Comparison of ENCODE assay signal across 1 cellular context in the genomic region with DNA sequence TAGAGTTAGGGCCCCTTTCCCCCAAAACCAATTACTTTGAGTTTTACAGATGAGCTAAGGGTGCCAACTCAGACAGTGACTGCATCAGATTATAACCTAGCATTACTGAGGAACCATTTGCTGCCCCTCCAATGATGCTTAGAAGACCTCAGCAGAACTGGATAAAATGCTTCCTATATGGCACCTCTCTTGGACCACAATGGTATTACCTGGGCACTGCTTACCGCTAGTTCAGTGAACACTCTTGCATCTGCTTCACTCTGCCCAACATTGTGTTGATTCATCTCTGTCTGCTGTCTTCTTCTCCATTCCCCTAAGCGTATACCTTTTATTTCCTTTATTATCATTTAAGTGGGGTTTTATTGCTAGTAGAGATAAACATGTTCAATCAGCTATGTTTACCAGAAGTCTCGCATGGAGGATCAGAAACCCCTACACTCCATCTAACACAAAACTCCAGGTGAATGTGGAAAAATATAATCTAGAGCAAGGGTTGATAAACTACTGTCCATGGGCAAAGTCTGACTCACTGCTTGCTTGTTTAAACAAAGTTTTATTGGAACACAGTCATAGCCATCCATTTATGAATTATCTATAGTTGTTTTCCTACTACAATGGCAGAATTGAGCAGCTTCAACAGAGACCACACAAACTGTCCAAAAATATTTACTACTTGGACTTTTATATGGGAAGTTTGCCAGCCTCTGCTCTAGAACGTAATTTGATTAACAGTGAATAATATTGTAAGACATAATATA.
TF ChIP-seq lines count a peak whose summit lies in the region.

No MANE protein-coding gene starts in this region.

TF ChIP-seq in K562, 482 proteins besides CTCF, POLR2A, EP300 and RAD21 (continued from another document):
- TF ChIP-seq, protein P1, sequence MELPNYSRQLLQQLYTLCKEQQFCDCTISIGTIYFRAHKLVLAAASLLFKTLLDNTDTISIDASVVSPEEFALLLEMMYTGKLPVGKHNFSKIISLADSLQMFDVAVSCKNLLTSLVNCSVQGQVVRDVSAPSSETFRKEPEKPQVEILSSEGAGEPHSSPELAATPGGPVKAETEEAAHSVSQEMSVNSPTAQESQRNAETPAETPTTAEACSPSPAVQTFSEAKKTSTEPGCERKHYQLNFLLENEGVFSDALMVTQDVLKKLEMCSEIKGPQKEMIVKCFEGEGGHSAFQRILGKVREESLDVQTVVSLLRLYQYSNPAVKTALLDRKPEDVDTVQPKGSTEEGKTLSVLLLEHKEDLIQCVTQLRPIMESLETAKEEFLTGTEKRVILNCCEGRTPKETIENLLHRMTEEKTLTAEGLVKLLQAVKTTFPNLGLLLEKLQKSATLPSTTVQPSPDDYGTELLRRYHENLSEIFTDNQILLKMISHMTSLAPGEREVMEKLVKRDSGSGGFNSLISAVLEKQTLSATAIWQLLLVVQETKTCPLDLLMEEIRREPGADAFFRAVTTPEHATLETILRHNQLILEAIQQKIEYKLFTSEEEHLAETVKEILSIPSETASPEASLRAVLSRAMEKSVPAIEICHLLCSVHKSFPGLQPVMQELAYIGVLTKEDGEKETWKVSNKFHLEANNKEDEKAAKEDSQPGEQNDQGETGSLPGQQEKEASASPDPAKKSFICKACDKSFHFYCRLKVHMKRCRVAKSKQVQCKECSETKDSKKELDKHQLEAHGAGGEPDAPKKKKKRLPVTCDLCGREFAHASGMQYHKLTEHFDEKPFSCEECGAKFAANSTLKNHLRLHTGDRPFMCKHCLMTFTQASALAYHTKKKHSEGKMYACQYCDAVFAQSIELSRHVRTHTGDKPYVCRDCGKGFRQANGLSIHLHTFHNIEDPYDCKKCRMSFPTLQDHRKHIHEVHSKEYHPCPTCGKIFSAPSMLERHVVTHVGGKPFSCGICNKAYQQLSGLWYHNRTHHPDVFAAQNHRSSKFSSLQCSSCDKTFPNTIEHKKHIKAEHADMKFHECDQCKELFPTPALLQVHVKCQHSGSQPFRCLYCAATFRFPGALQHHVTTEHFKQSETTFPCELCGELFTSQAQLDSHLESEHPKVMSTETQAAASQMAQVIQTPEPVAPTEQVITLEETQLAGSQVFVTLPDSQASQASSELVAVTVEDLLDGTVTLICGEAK (IDR thresholded peaks at IDR 0.05) = peak; percentile 88
- TF ChIP-seq, protein P1 (CRISPR knock-in tag; IDR thresholded peaks at IDR 0.05) = 0 out of 2 replicates have a peak, but pooled peaks have one; percentile 27
TF ChIP-seq in K562: peak in this region for 2.
